24 cellular contexts compared by ENCODE assay signal in genomic region chr22:50310209-50310722, GRCh38. TPM values are rescaled to one million over a fixed set of nuclear protein-coding genes. Genes with fewer than 3 reads are reported as not detected.
A peak's percentile ranks its signal among the peaks of the same experiment; 100 is the strongest.
DNase-seq lines count a peak whose midpoint lies in the region; ATAC-seq and TF ChIP-seq lines count a peak whose summit lies in the region.
"Had no signal": no experiment of that assay in that cellular context is flagged by ENCODE, and none has a peak within 500 bp of the region (broad histone marks: within the 10 kb centered on the region; RNA-seq: fewer than 3 reads in every experiment).

No MANE protein-coding gene starts in this region.

- no peak overlapping the region for H3K4me3 Mint-ChIP-seq in osteocyte (ENCODE audit: unreplicated experiment)
- H3K4me3 Mint-ChIP-seq: activated naive CD8-positive, alpha-beta T cell treated with anti-CD3 and anti-CD28 coated beads for 36 hours; activated T-helper 17 cell treated with anti-CD3 and anti-CD28 coated beads, Interleukin-2, amount 50 U/mL, for 72 hours; CD8-positive, alpha-beta T cell; stimulated activated naive CD8-positive, alpha-beta T cell treated with anti-CD3 and anti-CD28 coated beads, Interleukin-15, Interleukin-2, amounts not matched to agents 100 ng/mL and 50 ng/mL, for 24 hours; T-helper 2 cell treated with Interferon-gamma antibody and Interleukin-4, amounts not matched to agents 5 μg/mL and 100 μg/mL, for 36 hours had no signal

- no peaks in the 10 kb centered on the region for H3K36me3 Mint-ChIP-seq in osteocyte (ENCODE audit: unreplicated experiment)
- H3K36me3 Mint-ChIP-seq: activated naive CD8-positive, alpha-beta T cell treated with anti-CD3 and anti-CD28 coated beads for 36 hours; CD8-positive, alpha-beta T cell had no signal

- intact Hi-C loops in left lung (cut with DNase I): no loop called here

- H3K27ac ChIP-seq in left lung: peak overlapping the region; percentile 46 to 80
- H3K27ac ChIP-seq: pancreas had no signal

- ATAC-seq in left lung (peak; percentile 51), HG03354 (IDR thresholded peaks at IDR 0.05; ENCODE audit: poor library complexity, severe bottlenecking, unreplicated experiment) (no peak), HG03159 (IDR thresholded peaks at IDR 0.05; ENCODE audit: unreplicated experiment) (no peak)
- ATAC-seq: activated T-helper 17 cell treated with anti-CD3 and anti-CD28 coated beads, Interleukin-2, amount 50 U/mL, for 72 hours; CD8-positive, alpha-beta T cell; pancreas had no signal

- H3K36me3 ChIP-seq in GM06990 (ENCODE audit: control insufficient read depth, insufficient read depth, low read length) (peaks cover 2% of the 10 kb centered on the region), left lung (no peaks in the 10 kb centered on the region)
- H3K36me3 ChIP-seq: ascending aorta, pancreas, sigmoid colon, tibial artery had no signal

- TF ChIP-seq CTCF in GM06990 (IDR thresholded peaks at IDR 0.05; ENCODE audit: insufficient read depth, low read length, poor library complexity, severe bottlenecking) (no peak), left lung (IDR thresholded peaks at IDR 0.05) (no peak), osteocyte (IDR thresholded peaks at IDR 0.05) (no peak)

- peak; percentile 22 for DNase-seq in COLO668 (lab: John Stamatoyannopoulos, UW; ENCODE audit: unreplicated experiment)
- peak; percentile 14 for DNase-seq in GM06990 (ENCODE audit: extremely low read depth, insufficient read length)
- DNase-seq in left lung: peak in 1 of 2 donors; percentile 82
- no peak for DNase-seq in osteocyte (ENCODE audit: extremely low spot score, unreplicated experiment)
- no peak for DNase-seq in NCI-H187 (lab: John Stamatoyannopoulos, UW)
- DNase-seq: activated CD4-positive, alpha-beta T cell treated with anti-CD3 and anti-CD28 coated beads, Interleukin-2, amount 50 U/mL, for 1 hour; activated naive CD8-positive, alpha-beta T cell treated with anti-CD3 and anti-CD28 coated beads for 36 hours; caudate nucleus; CD8-positive, alpha-beta T cell; dermis blood vessel endothelial cell; mesendoderm; NCI-H146; NCI-H2171; NCI-H526; sigmoid colon; stimulated activated CD4-positive, alpha-beta T cell treated with anti-CD3 and anti-CD28 coated beads, Interleukin-15, amount 100 ng/mL, for 24 hours had no signal

- peak overlapping the region; percentile 52 for H3K27ac Mint-ChIP-seq in osteocyte (ENCODE audit: unreplicated experiment)
- H3K27ac Mint-ChIP-seq: activated naive CD8-positive, alpha-beta T cell treated with anti-CD3 and anti-CD28 coated beads for 36 hours; activated T-helper 17 cell treated with anti-CD3 and anti-CD28 coated beads, Interleukin-2, amount 50 U/mL, for 72 hours; CD8-positive, alpha-beta T cell; stimulated activated naive CD8-positive, alpha-beta T cell treated with anti-CD3 and anti-CD28 coated beads, Interleukin-15, Interleukin-2, amounts not matched to agents 100 ng/mL and 50 ng/mL, for 24 hours; T-helper 2 cell treated with Interferon-gamma antibody and Interleukin-4, amounts not matched to agents 5 μg/mL and 100 μg/mL, for 36 hours had no signal

- no peaks in the 10 kb centered on the region for H3K27me3 Mint-ChIP-seq in osteocyte (ENCODE audit: unreplicated experiment)

- H3K27me3 ChIP-seq in GM06990 (replicated peaks; ENCODE audit: control insufficient read depth, insufficient read depth, low read length): no peaks in the 10 kb centered on the region
- peaks cover 0 to 26% of the 10 kb centered on the region in 2 donors for H3K27me3 ChIP-seq in left lung
- H3K27me3 ChIP-seq: ascending aorta, pancreas, sigmoid colon, tibial artery had no signal

- no peaks in the 10 kb centered on the region for H3K9me3 ChIP-seq in left lung
- H3K9me3 ChIP-seq: ascending aorta, pancreas, sigmoid colon, tibial artery had no signal

- H3K4me3 ChIP-seq in GM06990 (replicated peaks; ENCODE audit: low read depth, low read length) (no peak overlapping the region), left lung (no peak overlapping the region)
- H3K4me3 ChIP-seq: ascending aorta, pancreas, sigmoid colon, tibial artery had no signal

- H3K9me3 Mint-ChIP-seq in osteocyte (ENCODE audit: unreplicated experiment): no peaks in the 10 kb centered on the region
- H3K9me3 Mint-ChIP-seq: activated naive CD8-positive, alpha-beta T cell treated with anti-CD3 and anti-CD28 coated beads for 36 hours; activated T-helper 17 cell treated with anti-CD3 and anti-CD28 coated beads, Interleukin-2, amount 50 U/mL, for 72 hours; CD8-positive, alpha-beta T cell; stimulated activated naive CD8-positive, alpha-beta T cell treated with anti-CD3 and anti-CD28 coated beads, Interleukin-15, Interleukin-2, amounts not matched to agents 100 ng/mL and 50 ng/mL, for 24 hours; T-helper 2 cell treated with Interferon-gamma antibody and Interleukin-4, amounts not matched to agents 5 μg/mL and 100 μg/mL, for 36 hours had no signal

- peaks cover 28 to 46% of the 10 kb centered on the region in 2 donors for H3K4me1 ChIP-seq in left lung

- peaks cover 25% of the 10 kb centered on the region for H3K4me1 Mint-ChIP-seq in osteocyte (ENCODE audit: unreplicated experiment)

RNA-seq across cellular contexts. Expression of gene PLXNB2, which starts 2.8 kb away (rescaled TPM):
- total RNA-seq in left lung (100 to 1,000 TPM; 237 to 391 TPM), osteocyte (347 and 362 TPM in 2 replicates)

RNA-seq across cellular contexts. Expression of gene DENND6B, which starts 16.5 kb away (rescaled TPM):
- total RNA-seq in left lung (1 to 10 TPM; 7.3 to 8.2 TPM), osteocyte (10.4 and 10.8 TPM in 2 replicates)

RNA-seq across cellular contexts. Expression of gene PPP6R2, which starts 32.9 kb away (rescaled TPM):
- total RNA-seq in left lung (10 to 100 TPM; 41.5 to 53.0 TPM), osteocyte (62.4 and 62.6 TPM in 2 replicates)

RNA-seq across cellular contexts. Expression of gene MAPK11, which starts 40.1 kb away (rescaled TPM):
- 10 to 100 TPM; 10.3 to 15.1 TPM for total RNA-seq in left lung
- 6.4 and 6.9 TPM in 2 replicates for total RNA-seq in osteocyte

RNA-seq across cellular contexts. Expression of gene MAPK12, which starts 48.8 kb away (rescaled TPM):
- 10 to 100 TPM; 11.6 to 14.6 TPM for total RNA-seq in left lung
- 24.8 and 27.3 TPM in 2 replicates for total RNA-seq in osteocyte

Comparison
In these comparisons a context has a peak if more than half of its experiments do, and no peak if none do; other contexts are left out.
1. DNase-seq: peak in COLO668 (single experiment) and GM06990 (single experiment); none in osteocyte (single experiment) and NCI-H187 (0 of 2).